Comparison of ENCODE assay signal across 8 cellular contexts in the genomic region with DNA sequence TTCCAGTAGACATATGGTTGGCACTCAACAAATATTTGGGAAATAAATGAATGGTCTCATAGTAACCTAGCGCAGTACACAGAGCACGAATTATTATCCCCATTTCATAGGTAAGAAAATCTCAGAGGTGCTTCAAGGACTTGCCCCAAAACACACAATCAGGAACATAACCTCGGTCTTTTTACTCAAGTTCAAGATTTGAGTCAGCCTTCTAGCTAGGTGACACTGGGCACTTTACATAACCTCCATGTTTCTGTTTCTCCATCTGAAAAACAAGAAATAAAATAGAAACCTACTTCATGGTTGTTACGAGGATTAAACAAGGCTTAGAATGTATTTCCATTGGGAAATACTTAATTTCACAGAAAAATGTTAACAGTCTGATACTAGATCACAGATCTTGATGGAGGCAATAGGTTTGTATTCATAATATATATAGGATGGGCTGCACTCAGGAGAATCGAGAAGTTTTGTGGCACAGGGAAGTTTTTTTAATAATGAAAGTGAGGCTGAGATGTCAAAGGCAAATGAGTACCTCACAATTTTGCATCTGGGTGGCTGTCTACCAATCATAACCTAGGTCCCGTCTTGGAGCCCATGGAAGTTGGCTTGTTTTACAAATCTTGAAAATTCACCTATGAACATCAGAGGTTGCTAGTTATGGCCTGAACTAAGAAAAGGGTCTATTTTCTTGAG.
A peak's percentile ranks its signal among the peaks of the same experiment; 100 is the strongest.
DNase-seq lines count a peak whose midpoint lies in the region; ATAC-seq, FAIRE-seq and TF ChIP-seq lines count a peak whose summit lies in the region.

No MANE protein-coding gene starts in this region.

- H3K36me3 ChIP-seq in GM12878 (ENCODE audit: control insufficient read depth in 2 of 2, insufficient read depth in 2 of 2, low read length in 1 of 2) (no peaks in the 10 kb centered on the region), aorta (ENCODE audit: control insufficient read depth in 1 of 2, insufficient read depth in 2 of 2, low read length in 1 of 2) (no peaks in the 10 kb centered on the region)

- H3K27me3 ChIP-seq in GM12878 (replicated peaks in 1 of 2; ENCODE audit: control insufficient read depth in 2 of 2, insufficient read depth in 2 of 2, low read length in 1 of 2) (no peaks in the 10 kb centered on the region), aorta (ENCODE audit: control insufficient read depth in 1 of 2, insufficient read depth in 2 of 2, low read length in 1 of 2) (no peaks in the 10 kb centered on the region)

- BruUV-seq in GM12878 (replicated peaks; lab: Mats Ljungman, UMichigan): TSS peak; percentile 74

- H3K27ac Mint-ChIP-seq in stimulated activated effector memory CD8-positive, alpha-beta T cell treated with anti-CD3 and anti-CD28 coated beads, Interleukin-12 subunit alpha, Interleukin-12 subunit beta, amount 100 ng/mL, for 72 hours: no peak overlapping the region

- SMC1A ChIA-PET in GM12878 (lab: Charles Lee; ENCODE audit: uncharacterized antibody, unreplicated experiment): interaction anchor here (0.9 to 7.6 kb wide), 27 partner anchors 11 to 489 kb away, joined by 3 to 127 read pairs (median 5); no protein-coding TSS in a partner anchor

- H3K79me2 ChIP-seq in GM12878 (ENCODE audit: control insufficient read depth, insufficient read depth, low read length): no peaks in the 10 kb centered on the region

- no peak for TF ChIP-seq CTCF in GM12878 (IDR thresholded peaks at IDR 0.05 in 2 of 3, conservative IDR thresholded peaks at IDR 0.05 in 1 of 3; ENCODE audit: control insufficient read depth in 2 of 3, extremely low read depth in 1 of 3, insufficient read depth in 1 of 3, low read depth in 3 of 3, low read length in 3 of 3)

- H2AFZ ChIP-seq in GM12878 (ENCODE audit: control insufficient read depth, low read depth, low read length): peak overlapping the region; percentile 73

- H3K27ac ChIP-seq in GM12878 (ENCODE audit: control insufficient read depth, insufficient read depth) (peak overlapping the region; percentile 83), aorta (ENCODE audit: low read depth in 1 of 2, low read length in 2 of 2) (no peak overlapping the region)

- H4K20me1 ChIP-seq in GM12878 (ENCODE audit: control insufficient read depth, insufficient read depth): no peaks in the 10 kb centered on the region

- CTCF ChIA-PET in GM12878 (lab: Yijun Ruan, JAX): interaction anchor here (0.6 to 8.4 kb wide), 23 partner anchors 9 to 1247 kb away, joined by 3 to 251 read pairs (median 5); no protein-coding TSS in a partner anchor

- H3K9me3 Mint-ChIP-seq in stimulated activated effector memory CD8-positive, alpha-beta T cell treated with anti-CD3 and anti-CD28 coated beads, Interleukin-12 subunit alpha, Interleukin-12 subunit beta, amount 100 ng/mL, for 72 hours: no peaks in the 10 kb centered on the region

- RAD21 ChIA-PET in GM12878 (lab: Charles Lee; ENCODE audit: unreplicated experiment): interaction anchor here (1.0 to 7.6 kb wide), 18 partner anchors 10 to 485 kb away, joined by 3 to 186 read pairs (median 7); no protein-coding TSS in a partner anchor

- peaks cover 5% of the 10 kb centered on the region for H3K4me1 Mint-ChIP-seq in stimulated activated effector memory CD8-positive, alpha-beta T cell treated with anti-CD3 and anti-CD28 coated beads, Interleukin-12 subunit alpha, Interleukin-12 subunit beta, amount 100 ng/mL, for 72 hours

- DNase-seq in GM12878 (ENCODE audit: low read depth, low spot score): no peak
- no peak for DNase-seq in stimulated activated effector memory CD8-positive, alpha-beta T cell treated with anti-CD3 and anti-CD28 coated beads, Interleukin-12 subunit alpha, Interleukin-12 subunit beta, amount 100 ng/mL, for 72 hours (ENCODE audit: low spot score in 2 of 2)
- DNase-seq in stimulated activated CD4-positive, alpha-beta T cell treated with anti-CD3 and anti-CD28 coated beads, Interleukin-1b, Interleukin-23, amount 100 ng/mL, for 48 hours: no peak
- DNase-seq in NCI-H526 treated with DMSO at 0.1 percent for 48 hours (lab: John Stamatoyannopoulos, UW): no peak
- no peak for DNase-seq in aorta
- DNase-seq in activated CD8-positive, alpha-beta memory T cell treated with anti-CD3 and anti-CD28 coated beads, Interleukin-2, amount 50 U/mL, for 4 hours: no peak

- ATAC-seq in GM19035 (IDR thresholded peaks at IDR 0.05; ENCODE audit: unreplicated experiment): peak; percentile 78
- ATAC-seq in HG02943 (IDR thresholded peaks at IDR 0.05; ENCODE audit: low read depth, unreplicated experiment): peak; percentile 73
- ATAC-seq in GM12878: peak; percentile 73
- ATAC-seq in stimulated activated effector memory CD8-positive, alpha-beta T cell treated with anti-CD3 and anti-CD28 coated beads, Interleukin-12 subunit alpha, Interleukin-12 subunit beta, amount 100 ng/mL, for 72 hours: peak; percentile 35
- ATAC-seq in aorta (ENCODE audit: low FRiP score): no peak

- H3K4me1 ChIP-seq in GM12878 (ENCODE audit: control insufficient read depth, insufficient read depth, low read length): peaks cover 6% of the 10 kb centered on the region; the same call in 1 of the 2 replicates
- H3K4me1 ChIP-seq in aorta (ENCODE audit: control insufficient read depth in 1 of 2, insufficient read depth in 2 of 2, low read length in 2 of 2): peaks cover 0 to 3% of the 10 kb centered on the region in 2 donors

- TF ChIP-seq EP300 in GM12878 (IDR thresholded peaks at IDR 0.05; ENCODE audit: borderline replicate concordance in 1 of 2, control insufficient read depth in 1 of 2, low read depth in 2 of 2, low read length in 2 of 2): no peak

- TF ChIP-seq POLR2A in GM12878 (IDR thresholded peaks at IDR 0.05; ENCODE audit: low read depth, low read length): no peak

- peak overlapping the region; percentile 58 for H3K9ac ChIP-seq in GM12878 (ENCODE audit: control insufficient read depth, insufficient read depth, low read length)

- H3K4me2 ChIP-seq in GM12878 (ENCODE audit: control insufficient read depth, insufficient read depth): peak overlapping the region; percentile 81

- WGBS in GM12878 (ENCODE audit: insufficient coverage, insufficient replicate concordance, low lambda C conversion rate, missing lambda C conversion rate): under 1% methylated on average over 6 of the region's 6 CpGs
- 51 to 54% methylated on average over 6 of the region's 6 CpGs for WGBS in aorta, 2 donors

- FAIRE-seq in GM12878 (lab: Jason Lieb, UNC): no peak

- peak overlapping the region; percentile 50; the same call in 1 of the 2 replicates for H3K4me3 ChIP-seq in GM12878
- H3K4me3 ChIP-seq in aorta (ENCODE audit: low read length in 2 of 2): peak overlapping the region in 1 of 2 donors; percentile 48

- H3K4me3 Mint-ChIP-seq in stimulated activated effector memory CD8-positive, alpha-beta T cell treated with anti-CD3 and anti-CD28 coated beads, Interleukin-12 subunit alpha, Interleukin-12 subunit beta, amount 100 ng/mL, for 72 hours: peak overlapping the region; percentile 32

- in situ Hi-C loops in GM12878 (cut with MboI): no loop called here

- peaks cover 17% of the 10 kb centered on the region; the same call in 2 of the 3 replicates for H3K9me3 ChIP-seq in GM12878 (replicated peaks; ENCODE audit: control insufficient read depth, insufficient read depth, low read length)
- no peaks in the 10 kb centered on the region for H3K9me3 ChIP-seq in aorta (ENCODE audit: control insufficient read depth, low read length)

- POLR2A ChIA-PET in GM12878 (lab: Charles Lee): interaction anchor here (1.4 kb wide), 2 partner anchors 24 to 80 kb away, joined by 3 to 5 read pairs; no protein-coding TSS in a partner anchor

- no peaks in the 10 kb centered on the region for H3K36me3 Mint-ChIP-seq in stimulated activated effector memory CD8-positive, alpha-beta T cell treated with anti-CD3 and anti-CD28 coated beads, Interleukin-12 subunit alpha, Interleukin-12 subunit beta, amount 100 ng/mL, for 72 hours

- TF ChIP-seq RAD21 in GM12878 (IDR thresholded peaks at IDR 0.05; ENCODE audit: insufficient read depth, low read depth, low read length): no peak

- intact Hi-C loops in GM12878 (cut with micrococcal nuclease; ENCODE audit: unreplicated experiment): loop anchor here (1.0 to 5.0 kb wide), 9 partner anchors 55 to 489 kb away; no protein-coding TSS in a partner anchor
- intact Hi-C loops in aorta (cut with DNase I): loop anchor here (5.0 to 10.0 kb wide), 5 partner anchors 147 to 479 kb away; partner anchors contain the start of genes ZC3H12C (in 2 of the 2) and FDX1 (in 1 of the 2)

TF ChIP-seq in GM12878, 131 proteins besides CTCF, POLR2A, EP300 and RAD21:
- TF ChIP-seq IRF4 (IDR thresholded peaks at IDR 0.05; ENCODE audit: low read depth, low read length): peak; percentile 77; the same call in 1 of the 2 replicates
- no peak for TF ChIP-seq DPF2 (IDR thresholded peaks at IDR 0.05)
- TF ChIP-seq GATAD2B (conservative IDR thresholded peaks at IDR 0.05; ENCODE audit: low read depth): no peak
- no peak for TF ChIP-seq ZNF207 (IDR thresholded peaks at IDR 0.05; ENCODE audit: borderline replicate concordance)
- peak; percentile 31; the same call in 1 of the 2 replicates for TF ChIP-seq RUNX3 (IDR thresholded peaks at IDR 0.05; ENCODE audit: low read length)
- TF ChIP-seq JUNB (IDR thresholded peaks at IDR 0.05): peak; percentile 71
- no peak for TF ChIP-seq MYC (IDR thresholded peaks at IDR 0.05; ENCODE audit: insufficient read depth, insufficient read length, insufficient replicate concordance, low read length, severe bottlenecking)
- TF ChIP-seq NR2C2 (IDR thresholded peaks at IDR 0.05; ENCODE audit: borderline replicate concordance, control insufficient read depth, insufficient read length, low read depth): no peak
- TF ChIP-seq CBX5 (IDR thresholded peaks at IDR 0.05; ENCODE audit: low read depth): peak; percentile 18; the same call in 1 of the 2 replicates
- TF ChIP-seq, protein P1, sequence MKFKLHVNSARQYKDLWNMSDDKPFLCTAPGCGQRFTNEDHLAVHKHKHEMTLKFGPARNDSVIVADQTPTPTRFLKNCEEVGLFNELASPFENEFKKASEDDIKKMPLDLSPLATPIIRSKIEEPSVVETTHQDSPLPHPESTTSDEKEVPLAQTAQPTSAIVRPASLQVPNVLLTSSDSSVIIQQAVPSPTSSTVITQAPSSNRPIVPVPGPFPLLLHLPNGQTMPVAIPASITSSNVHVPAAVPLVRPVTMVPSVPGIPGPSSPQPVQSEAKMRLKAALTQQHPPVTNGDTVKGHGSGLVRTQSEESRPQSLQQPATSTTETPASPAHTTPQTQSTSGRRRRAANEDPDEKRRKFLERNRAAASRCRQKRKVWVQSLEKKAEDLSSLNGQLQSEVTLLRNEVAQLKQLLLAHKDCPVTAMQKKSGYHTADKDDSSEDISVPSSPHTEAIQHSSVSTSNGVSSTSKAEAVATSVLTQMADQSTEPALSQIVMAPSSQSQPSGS (IDR thresholded peaks at IDR 0.05; ENCODE audit: low read length): peak; percentile 11; the same call in 1 of the 2 replicates
- peak in 1 of 2 experiments; percentile 24; a peak in 1 of 4 replicates for TF ChIP-seq BHLHE40 (IDR thresholded peaks at IDR 0.05; ENCODE audit: borderline replicate concordance in 1 of 2, low read depth in 2 of 2, low read length in 1 of 2)
- TF ChIP-seq MEF2B (IDR thresholded peaks at IDR 0.05; ENCODE audit: partially characterized antibody, poor library complexity, severe bottlenecking): no peak
- no peak for TF ChIP-seq BACH1 (IDR thresholded peaks at IDR 0.05; ENCODE audit: borderline replicate concordance)
